1 cellular context compared by ENCODE assay signal in genomic region chr3:105367406-105368213, GRCh38.
A peak's percentile ranks its signal among the peaks of the same experiment; 100 is the strongest.
TF ChIP-seq lines count a peak whose summit lies in the region.

No MANE protein-coding gene starts in this region.

TF ChIP-seq in HepG2, 621 proteins besides CTCF, POLR2A, EP300 and RAD21 (continued from another document and continues in another):
- TF ChIP-seq ZEB1 (IDR thresholded peaks at IDR 0.05; ENCODE audit: insufficient replicate concordance, low read depth), result no peak
- TF ChIP-seq ZNF275 (CRISPR knock-in tag; IDR thresholded peaks at IDR 0.05; ENCODE audit: borderline replicate concordance), result peak; percentile 35; the same call in 1 of the 2 replicates
- peak; percentile 55; the same call in 1 of the 2 replicates for TF ChIP-seq UBTF (CRISPR knock-in tag; IDR thresholded peaks at IDR 0.05)
- TF ChIP-seq ZNF773 (CRISPR knock-in tag; IDR thresholded peaks at IDR 0.05; ENCODE audit: borderline replicate concordance), result peak; percentile 75; the same call in 1 of the 2 replicates
- TF ChIP-seq SMC3 (IDR thresholded peaks at IDR 0.05; ENCODE audit: low read length), result no peak
- no peak for TF ChIP-seq HNF4G (IDR thresholded peaks at IDR 0.05; ENCODE audit: borderline replicate concordance, low read depth, low read length)
- 0 out of 2 replicates have a peak, but pooled peaks have one; percentile 30 for TF ChIP-seq HNF4G (CRISPR knock-in tag; IDR thresholded peaks at IDR 0.05; ENCODE audit: borderline replicate concordance, low read depth)
- TF ChIP-seq ZNF644 (CRISPR knock-in tag; IDR thresholded peaks at IDR 0.05; ENCODE audit: low read depth), result no peak
- TF ChIP-seq ZFP91 (CRISPR knock-in tag; IDR thresholded peaks at IDR 0.05; ENCODE audit: borderline replicate concordance), result 0 out of 2 replicates have a peak, but pooled peaks have one; percentile 21
- peak; percentile 73; the same call in 1 of the 2 replicates for TF ChIP-seq SALL2 (CRISPR knock-in tag; IDR thresholded peaks at IDR 0.05)
- peak; percentile 56; the same call in 1 of the 2 replicates for TF ChIP-seq ZNF563 (CRISPR knock-in tag; IDR thresholded peaks at IDR 0.05)
- TF ChIP-seq RFXAP (CRISPR knock-in tag; IDR thresholded peaks at IDR 0.05; ENCODE audit: borderline replicate concordance), result peak; percentile 59; the same call in 1 of the 2 replicates
- peak; percentile 61; the same call in 1 of the 2 replicates for TF ChIP-seq HIC2 (CRISPR knock-in tag; IDR thresholded peaks at IDR 0.05; ENCODE audit: low read depth)
- 0 out of 2 replicates have a peak, but pooled peaks have one; percentile 36 for TF ChIP-seq MTA1 (CRISPR knock-in tag; IDR thresholded peaks at IDR 0.05; ENCODE audit: borderline replicate concordance)
- TF ChIP-seq ZNF331 (CRISPR knock-in tag; IDR thresholded peaks at IDR 0.05), result no peak
- 0 out of 2 replicates have a peak, but pooled peaks have one; percentile 16 for TF ChIP-seq KMT2B (CRISPR knock-in tag; IDR thresholded peaks at IDR 0.05)
- TF ChIP-seq SMYD3 (CRISPR knock-in tag; IDR thresholded peaks at IDR 0.05), result 0 out of 2 replicates have a peak, but pooled peaks have one; percentile 6
- TF ChIP-seq BRD4 (CRISPR knock-in tag; IDR thresholded peaks at IDR 0.05), result peak; percentile 37; the same call in 1 of the 2 replicates
- TF ChIP-seq SIX1 (CRISPR knock-in tag; IDR thresholded peaks at IDR 0.05; ENCODE audit: borderline replicate concordance), result no peak
- peak; percentile 34; the same call in 1 of the 2 replicates for TF ChIP-seq GZF1 (CRISPR knock-in tag; IDR thresholded peaks at IDR 0.05)
- TF ChIP-seq ZNF451 (CRISPR knock-in tag; IDR thresholded peaks at IDR 0.05), result peak; percentile 66; the same call in 1 of the 2 replicates
- TF ChIP-seq RBFOX2 (IDR thresholded peaks at IDR 0.05; ENCODE audit: low read depth, low read length), result peak; percentile 28; the same call in 1 of the 2 replicates
- peak; percentile 86; the same call in 1 of the 2 replicates for TF ChIP-seq LBX2 (CRISPR knock-in tag; IDR thresholded peaks at IDR 0.05; ENCODE audit: borderline replicate concordance)
- TF ChIP-seq ZNF225 (CRISPR knock-in tag; IDR thresholded peaks at IDR 0.05), result 0 out of 2 replicates have a peak, but pooled peaks have one; percentile 40
- peak; percentile 42; the same call in 1 of the 2 replicates for TF ChIP-seq SAFB2 (CRISPR knock-in tag; IDR thresholded peaks at IDR 0.05; ENCODE audit: borderline replicate concordance, low read depth)
- no peak for TF ChIP-seq ZHX2 (IDR thresholded peaks at IDR 0.05; ENCODE audit: low read depth)
- TF ChIP-seq ZHX2 (CRISPR knock-in tag; IDR thresholded peaks at IDR 0.05; ENCODE audit: borderline replicate concordance), result peak; percentile 59; the same call in 1 of the 2 replicates
- TF ChIP-seq ZNF589 (CRISPR knock-in tag; conservative IDR thresholded peaks at IDR 0.05), result 0 out of 2 replicates have a peak, but pooled peaks have one; percentile 68
- TF ChIP-seq KDM6A (CRISPR knock-in tag; IDR thresholded peaks at IDR 0.05; ENCODE audit: low read depth), result no peak
- TF ChIP-seq ZNF468 (CRISPR knock-in tag; IDR thresholded peaks at IDR 0.05), result no peak
- peak; percentile 44; the same call in 1 of the 2 replicates for TF ChIP-seq CHCHD3 (CRISPR knock-in tag; IDR thresholded peaks at IDR 0.05)
- no peak for TF ChIP-seq ZNF761 (CRISPR knock-in tag; conservative IDR thresholded peaks at IDR 0.05)
- no peak for TF ChIP-seq ZNF704 (CRISPR knock-in tag; IDR thresholded peaks at IDR 0.05; ENCODE audit: borderline replicate concordance)
- TF ChIP-seq ASH2L (IDR thresholded peaks at IDR 0.05; ENCODE audit: insufficient read length, low read depth, low read length), result peak; percentile 58
- TF ChIP-seq ZNF350 (CRISPR knock-in tag; IDR thresholded peaks at IDR 0.05; ENCODE audit: borderline replicate concordance, low read depth), result peak; percentile 14; the same call in 1 of the 2 replicates
- TF ChIP-seq ZNF740 (CRISPR knock-in tag; IDR thresholded peaks at IDR 0.05), result peak; percentile 60; the same call in 1 of the 2 replicates
- TF ChIP-seq NFE2L1 (CRISPR knock-in tag; IDR thresholded peaks at IDR 0.05; ENCODE audit: borderline replicate concordance), result peak; percentile 73; the same call in 1 of the 2 replicates
- TF ChIP-seq ZBTB21 (CRISPR knock-in tag; IDR thresholded peaks at IDR 0.05), result no peak; the same call in 1 of the 2 replicates
- TF ChIP-seq GMEB2 (CRISPR knock-in tag; IDR thresholded peaks at IDR 0.05; ENCODE audit: low read depth), result no peak
- TF ChIP-seq NR2F2 (IDR thresholded peaks at IDR 0.05; ENCODE audit: borderline replicate concordance, low read depth), result 0 out of 2 replicates have a peak, but pooled peaks have one; percentile 15
- peak; percentile 27; the same call in 1 of the 2 replicates for TF ChIP-seq ZNF782 (CRISPR knock-in tag; IDR thresholded peaks at IDR 0.05; ENCODE audit: borderline replicate concordance)
- TF ChIP-seq NONO (IDR thresholded peaks at IDR 0.05), result no peak
- 0 out of 2 replicates have a peak, but pooled peaks have one; percentile 52 for TF ChIP-seq NONO (CRISPR knock-in tag; conservative IDR thresholded peaks at IDR 0.05)
- peak; percentile 72; the same call in 1 of the 2 replicates for TF ChIP-seq ZNF747 (CRISPR knock-in tag; IDR thresholded peaks at IDR 0.05; ENCODE audit: borderline replicate concordance)
- no peak for TF ChIP-seq RBM22 (optimal IDR thresholded peaks at IDR 0.05; ENCODE audit: low read length)
